ENCODE assay signal across 7 cellular contexts in the genomic region with DNA sequence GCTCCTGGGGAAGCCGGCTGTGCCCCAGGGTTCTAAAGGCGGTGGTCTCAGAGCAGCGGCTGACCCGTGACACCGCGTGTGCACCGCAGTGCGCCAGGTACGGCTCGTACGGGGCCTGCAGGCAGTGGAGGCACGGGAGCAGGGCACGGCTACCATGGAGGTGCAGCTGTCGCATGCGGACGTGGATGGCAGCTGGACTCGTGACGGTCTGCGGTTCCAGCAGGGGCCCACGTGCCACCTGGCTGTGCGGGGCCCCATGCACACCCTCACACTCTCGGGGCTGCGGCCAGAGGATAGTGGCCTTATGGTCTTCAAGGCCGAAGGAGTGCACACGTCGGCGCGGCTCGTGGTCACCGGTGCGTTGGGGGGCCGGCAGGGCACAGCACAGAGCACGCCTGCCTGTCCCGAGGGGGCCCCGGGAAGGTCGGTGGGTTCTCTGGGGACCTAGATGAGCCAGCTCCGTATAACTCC.
DNase-seq lines count a peak whose midpoint lies in the region; ATAC-seq and TF ChIP-seq lines count a peak whose summit lies in the region.

No MANE protein-coding gene starts in this region.

- intact Hi-C loops in activated CD8-positive, alpha-beta T cell treated with anti-CD3 and anti-CD28 coated beads for 36 hours (cut with micrococcal nuclease): no loop called here

- H3K27me3 ChIP-seq in H7 (ENCODE audit: control insufficient read depth, insufficient read depth, low read length): peaks cover 3% of the 10 kb centered on the region; the same call in 1 of the 2 replicates

- DNase-seq in H7 (no peak), LoVo (ENCODE audit: low spot score) (no peak), T1000 (lab: John Stamatoyannopoulos, UW) (no peak)
- no peak for DNase-seq in activated CD8-positive, alpha-beta T cell treated with anti-CD3 and anti-CD28 coated beads for 36 hours
- DNase-seq in stimulated activated naive B cell treated with anti-CD40 and anti-IgM and Interleukin-4, amounts not matched to agents 10 μg/mL and 1 μg/mL and 100 μg/mL, for 72 hours: no peak

- peak overlapping the region; percentile 64 for H3K4me3 ChIP-seq in H7 (ENCODE audit: insufficient read depth, low read depth, low read length)
- H3K4me3 ChIP-seq in iPS-18c (ENCODE audit: insufficient read depth, low read depth, low read length): peak overlapping the region; percentile 37

- no peak for TF ChIP-seq CTCF in activated CD8-positive, alpha-beta T cell treated with anti-CD3 and anti-CD28 coated beads for 36 hours (IDR thresholded peaks at IDR 0.05)

- no peaks in the 10 kb centered on the region for H3K27me3 Mint-ChIP-seq in activated CD8-positive, alpha-beta T cell treated with anti-CD3 and anti-CD28 coated beads for 36 hours
- H3K27me3 Mint-ChIP-seq in stimulated activated naive B cell treated with anti-CD40 and anti-IgM and Interleukin-4, amounts not matched to agents 10 μg/mL and 1 μg/mL and 100 μg/mL, for 72 hours: no peaks in the 10 kb centered on the region

- no peaks in the 10 kb centered on the region for H3K9me3 Mint-ChIP-seq in activated CD8-positive, alpha-beta T cell treated with anti-CD3 and anti-CD28 coated beads for 36 hours
- no peaks in the 10 kb centered on the region for H3K9me3 Mint-ChIP-seq in stimulated activated naive B cell treated with anti-CD40 and anti-IgM and Interleukin-4, amounts not matched to agents 10 μg/mL and 1 μg/mL and 100 μg/mL, for 72 hours

- POLR2A ChIA-PET in activated CD8-positive, alpha-beta T cell treated with anti-CD3 and anti-CD28 coated beads for 36 hours (lab: Charles Lee): interaction anchor here (1.1 to 1.7 kb wide), 2 partner anchors 14 to 110 kb away, joined by 3 to 5 read pairs; no protein-coding TSS in a partner anchor

- peak overlapping the region; percentile 72 for H3K4me3 Mint-ChIP-seq in activated CD8-positive, alpha-beta T cell treated with anti-CD3 and anti-CD28 coated beads for 36 hours
- H3K4me3 Mint-ChIP-seq in stimulated activated naive B cell treated with anti-CD40 and anti-IgM and Interleukin-4, amounts not matched to agents 10 μg/mL and 1 μg/mL and 100 μg/mL, for 72 hours: peak overlapping the region; percentile 80 to 84

- no peak overlapping the region for H3K27ac Mint-ChIP-seq in activated CD8-positive, alpha-beta T cell treated with anti-CD3 and anti-CD28 coated beads for 36 hours
- no peak overlapping the region for H3K27ac Mint-ChIP-seq in stimulated activated naive B cell treated with anti-CD40 and anti-IgM and Interleukin-4, amounts not matched to agents 10 μg/mL and 1 μg/mL and 100 μg/mL, for 72 hours

- no peaks in the 10 kb centered on the region for H3K36me3 Mint-ChIP-seq in activated CD8-positive, alpha-beta T cell treated with anti-CD3 and anti-CD28 coated beads for 36 hours (ENCODE audit: low read depth)
- H3K36me3 Mint-ChIP-seq in stimulated activated naive B cell treated with anti-CD40 and anti-IgM and Interleukin-4, amounts not matched to agents 10 μg/mL and 1 μg/mL and 100 μg/mL, for 72 hours: peaks cover 3 to 9% of the 10 kb centered on the region in 2 donors

- peaks cover 6% of the 10 kb centered on the region for H3K4me1 Mint-ChIP-seq in activated CD8-positive, alpha-beta T cell treated with anti-CD3 and anti-CD28 coated beads for 36 hours (ENCODE audit: low read depth)
- peaks cover 10 to 29% of the 10 kb centered on the region in 2 donors for H3K4me1 Mint-ChIP-seq in stimulated activated naive B cell treated with anti-CD40 and anti-IgM and Interleukin-4, amounts not matched to agents 10 μg/mL and 1 μg/mL and 100 μg/mL, for 72 hours

- no peak for ATAC-seq in activated CD8-positive, alpha-beta T cell treated with anti-CD3 and anti-CD28 coated beads for 36 hours
- ATAC-seq in stimulated activated naive B cell treated with anti-CD40 and anti-IgM and Interleukin-4, amounts not matched to agents 10 μg/mL and 1 μg/mL and 100 μg/mL, for 72 hours (replicated peaks): peak; percentile 23 to 28
- no peak for ATAC-seq in GM18873 (IDR thresholded peaks at IDR 0.05; ENCODE audit: low FRiP score, unreplicated experiment)

- H3K36me3 ChIP-seq in H7 (replicated peaks; ENCODE audit: control insufficient read depth, insufficient read depth, low read length): peaks cover 2% of the 10 kb centered on the region

- no peaks in the 10 kb centered on the region for H3K9me3 ChIP-seq in iPS-18c (ENCODE audit: control insufficient read depth, insufficient read depth, low read length)

- CTCF ChIA-PET in activated CD8-positive, alpha-beta T cell treated with anti-CD3 and anti-CD28 coated beads for 36 hours (lab: Charles Lee): interaction anchor here (1.3 kb wide), 1 partner anchor 63 kb away, joined by 3 read pairs; no protein-coding TSS in a partner anchor

Comparison
In these comparisons a context has a peak if more than half of its experiments do, and no peak if none do; other contexts are left out.
1. ATAC-seq: peak in stimulated activated naive B cell treated with anti-CD40 and anti-IgM and Interleukin-4, amounts not matched to agents 10 μg/mL and 1 μg/mL and 100 μg/mL, for 72 hours (2 of 2); none in activated CD8-positive, alpha-beta T cell treated with anti-CD3 and anti-CD28 coated beads for 36 hours (single experiment) and GM18873 (single experiment).